21 cellular contexts compared by ENCODE assay signal in genomic region chr10:61912981-61913380, GRCh38.
"Had no signal": no experiment of that assay in that cellular context is flagged by ENCODE, and none has a peak within 500 bp of the region (broad histone marks: within the 10 kb centered on the region; RNA-seq: fewer than 3 reads in every experiment).

No MANE protein-coding gene starts in this region.

- H3K9me3 ChIP-seq: SK-N-SH had no signal

- H3K4me2 ChIP-seq: KMS-11, SK-N-SH had no signal

- DNase-seq: Kasumi-1, MV-4-11, NCI-H1048, NCI-H1105 treated with DMSO at 0.1 percent for 48 hours, NCI-H1417 treated with DMSO at 0.1 percent for 48 hours, NCI-H187, NCI-H2029, NCI-H2081 treated with DMSO at 0.1 percent for 48 hours, NCI-H2171, NCI-H226, NCI-H446, NCI-H510A, NCI-H524 treated with DMSO at 0.1 percent for 48 hours, NCI-H69, NCI-H774, SHP77, SK-N-SH had no signal

- H3K4me3 ChIP-seq: K562 had no signal

- ATAC-seq: K562 had no signal

- FAIRE-seq: K562 had no signal

- H3K27ac ChIP-seq: KMS-11, RWPE1 had no signal

- H3K4me3 Mint-ChIP-seq: IgD-negative memory B cell had no signal

- H3K27ac Mint-ChIP-seq: IgD-negative memory B cell had no signal

- H3K9ac ChIP-seq: KMS-11, SK-N-SH had no signal

- H3K27me3 Mint-ChIP-seq: IgD-negative memory B cell had no signal
